ENCODE assay signal across 8 cellular contexts in the genomic region with DNA sequence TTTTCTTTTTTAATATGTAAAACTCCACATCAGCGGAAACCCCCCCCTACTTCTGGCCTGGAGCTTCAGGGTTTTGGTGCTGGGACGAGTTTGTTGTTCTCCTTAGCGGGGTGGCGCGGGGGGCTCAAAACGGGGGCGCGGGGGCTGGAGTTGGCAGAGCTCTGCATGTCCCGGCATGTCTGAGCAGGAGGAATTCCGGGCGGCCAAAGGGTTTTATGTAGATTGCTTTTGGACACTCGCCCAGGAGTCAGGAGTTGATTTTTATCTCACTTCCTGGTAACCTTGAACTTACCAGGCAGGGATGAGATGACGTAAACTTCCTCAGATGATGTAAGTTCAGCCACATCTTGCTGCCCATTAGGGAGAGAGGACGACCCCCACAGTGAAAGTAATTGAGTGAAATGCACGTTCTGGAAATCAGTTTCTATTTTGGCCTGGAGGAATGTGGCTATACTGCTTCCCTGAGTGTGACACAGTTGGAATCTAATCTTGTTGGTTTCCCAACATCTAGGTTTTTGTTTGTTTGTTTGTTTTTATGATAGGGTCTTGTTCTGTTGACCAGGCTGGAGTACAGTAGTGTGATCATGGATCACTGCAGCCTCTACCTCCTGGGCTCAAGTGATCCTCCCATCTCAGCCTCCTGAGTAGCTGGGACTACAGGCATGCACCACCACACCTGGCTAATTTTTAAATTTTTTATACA. TPM values are rescaled to one million over a fixed set of nuclear protein-coding genes. Genes with fewer than 3 reads are reported as not detected.
A peak's percentile ranks its signal among the peaks of the same experiment; 100 is the strongest.
DNase-seq lines count a peak whose midpoint lies in the region; ATAC-seq lines count a peak whose summit lies in the region.

No MANE protein-coding gene starts in this region.

- H3K9ac ChIP-seq in adipocyte (ENCODE audit: low read length): peak overlapping the region; percentile 82

- no peaks in the 10 kb centered on the region for H3K9me3 ChIP-seq in adipocyte (ENCODE audit: control insufficient read depth, low read length)

- intact Hi-C loops in left ventricle myocardium superior (cut with micrococcal nuclease) (no loop called here), sciatic nerve (cut with DNase I) (no loop called here)

- no peaks in the 10 kb centered on the region for H3K27me3 ChIP-seq in adipocyte (replicated peaks; ENCODE audit: control insufficient read depth, insufficient read depth, low read length)

- DNase-seq in GDM1 (lab: John Stamatoyannopoulos, UW): peak; percentile 23
- DNase-seq in NCI-H2081 (lab: John Stamatoyannopoulos, UW): peak; percentile 78 to 93
- DNase-seq in adipocyte (ENCODE audit: low read depth): peak; percentile 97
- DNase-seq in left ventricle myocardium superior: peak; percentile 51
- DNase-seq in sciatic nerve (ENCODE audit: low spot score): peak; percentile 82
- no peak for DNase-seq in activated CD4-positive, CD25-positive, alpha-beta regulatory T cell treated with anti-CD3 and anti-CD28 coated beads, Interleukin-2, amount 50 U/mL, for 72 hours
- no peak for DNase-seq in stimulated activated CD8-positive, alpha-beta memory T cell treated with anti-CD3 and anti-CD28 coated beads, Interleukin-4, amount 100 ng/mL, for 48 hours

- peaks cover 15% of the 10 kb centered on the region for H3K36me3 ChIP-seq in adipocyte (ENCODE audit: control insufficient read depth, insufficient read depth, low read length, severe bottlenecking)

- no peak overlapping the region for H3K4me3 ChIP-seq in adipocyte (ENCODE audit: low read length)

- ATAC-seq in left ventricle myocardium superior (peak; percentile 77), sciatic nerve (peak; percentile 81), GM19452 (IDR thresholded peaks at IDR 0.05; ENCODE audit: unreplicated experiment) (no peak)

- peaks cover 12% of the 10 kb centered on the region for H3K4me1 ChIP-seq in adipocyte (ENCODE audit: control insufficient read depth, insufficient read depth, low read length)

RNA-seq across cellular contexts. Expression of gene GDF15, which starts 21.0 kb away (rescaled TPM):
- total RNA-seq in left ventricle myocardium superior (0.27 TPM), sciatic nerve (8.3 TPM)

RNA-seq across cellular contexts. Expression of gene PGPEP1, which starts 24.6 kb away (rescaled TPM):
- 41.2 TPM for total RNA-seq in left ventricle myocardium superior
- total RNA-seq in sciatic nerve: 49.6 TPM

RNA-seq across cellular contexts. Expression of gene LRRC25, which starts 32.4 kb away (rescaled TPM):
- 2.9 TPM for total RNA-seq in left ventricle myocardium superior
- total RNA-seq in sciatic nerve: 8.2 TPM

RNA-seq across cellular contexts. Expression of gene LSM4, which starts 42.1 kb away (rescaled TPM):
- total RNA-seq in left ventricle myocardium superior (98.0 TPM), sciatic nerve (45.7 TPM)

RNA-seq across cellular contexts. Expression of gene SSBP4, which starts 54.2 kb away (rescaled TPM):
- total RNA-seq in left ventricle myocardium superior: 36.4 TPM
- 82.5 TPM for total RNA-seq in sciatic nerve

Comparison
In these comparisons a context has a peak if more than half of its experiments do, and no peak if none do; other contexts are left out.
1. DNase-seq: peak in GDM1 (single experiment), NCI-H2081 (2 of 2), adipocyte (single experiment), left ventricle myocardium superior (single experiment) and sciatic nerve (single experiment); none in activated CD4-positive, CD25-positive, alpha-beta regulatory T cell treated with anti-CD3 and anti-CD28 coated beads, Interleukin-2, amount 50 U/mL, for 72 hours (single experiment) and stimulated activated CD8-positive, alpha-beta memory T cell treated with anti-CD3 and anti-CD28 coated beads, Interleukin-4, amount 100 ng/mL, for 48 hours (single experiment).